Comparison of ENCODE assay signal across 8 cellular contexts in genomic region chr6:32837651-32838113, GRCh38. TPM values are rescaled to one million over a fixed set of nuclear protein-coding genes. Genes with fewer than 3 reads are reported as not detected.
DNase-seq lines count a peak whose midpoint lies in the region; ATAC-seq and TF ChIP-seq lines count a peak whose summit lies in the region.

No MANE protein-coding gene starts in this region.

- H3K36me3 ChIP-seq in iPS-20b (ENCODE audit: insufficient read depth, low read depth, low read length) (no peaks in the 10 kb centered on the region; the same call in 1 of the 2 replicates), suprapubic skin (peaks cover 31% of the 10 kb centered on the region)

- H3K9me3 Mint-ChIP-seq in activated naive CD4-positive, alpha-beta T cell treated with anti-CD3 and anti-CD28 coated beads, Interleukin-2, amount 50 U/mL, for 24 hours: peaks cover 6% of the 10 kb centered on the region
- no peaks in the 10 kb centered on the region for H3K9me3 Mint-ChIP-seq in activated T-helper 17 cell treated with anti-CD3 and anti-CD28 coated beads, Interleukin-2, amount 50 U/mL, for 72 hours

- H3K4me3 Mint-ChIP-seq in activated naive CD4-positive, alpha-beta T cell treated with anti-CD3 and anti-CD28 coated beads, Interleukin-2, amount 50 U/mL, for 24 hours: peak overlapping the region; percentile 90
- H3K4me3 Mint-ChIP-seq in activated T-helper 17 cell treated with anti-CD3 and anti-CD28 coated beads, Interleukin-2, amount 50 U/mL, for 72 hours: peak overlapping the region; percentile 95

- no peak for TF ChIP-seq CTCF in suprapubic skin (IDR thresholded peaks at IDR 0.05)

- no peaks in the 10 kb centered on the region for H3K27me3 Mint-ChIP-seq in activated naive CD4-positive, alpha-beta T cell treated with anti-CD3 and anti-CD28 coated beads, Interleukin-2, amount 50 U/mL, for 24 hours
- H3K27me3 Mint-ChIP-seq in activated T-helper 17 cell treated with anti-CD3 and anti-CD28 coated beads, Interleukin-2, amount 50 U/mL, for 72 hours: no peaks in the 10 kb centered on the region

- no peak overlapping the region for H3K27ac ChIP-seq in iPS-20b (ENCODE audit: low read length)
- peak overlapping the region; percentile 97 for H3K27ac ChIP-seq in suprapubic skin

- H3K9me3 ChIP-seq in iPS-20b (ENCODE audit: insufficient read depth, low read depth, low read length) (no peaks in the 10 kb centered on the region), suprapubic skin (no peaks in the 10 kb centered on the region)

- no peak for DNase-seq in activated naive CD4-positive, alpha-beta T cell treated with anti-CD3 and anti-CD28 coated beads, Interleukin-2, amount 50 U/mL, for 16 hours
- DNase-seq in suprapubic skin (ENCODE audit: low spot score in 2 of 2) (no peak), NCI-H446 (lab: John Stamatoyannopoulos, UW) (no peak), middle frontal gyrus (ENCODE audit: extremely low spot score, low spot score) (no peak)

- peak; percentile 10 for ATAC-seq in activated T-helper 17 cell treated with anti-CD3 and anti-CD28 coated beads, Interleukin-2, amount 50 U/mL, for 72 hours (replicated peaks)
- no peak for ATAC-seq in GM18520 (IDR thresholded peaks at IDR 0.05; ENCODE audit: unreplicated experiment)

- 32% methylated on average over 11 of the region's 12 CpGs for WGBS in suprapubic skin

- peak overlapping the region; percentile 89 for H3K27ac Mint-ChIP-seq in activated naive CD4-positive, alpha-beta T cell treated with anti-CD3 and anti-CD28 coated beads, Interleukin-2, amount 50 U/mL, for 24 hours
- peak overlapping the region; percentile 65 for H3K27ac Mint-ChIP-seq in activated T-helper 17 cell treated with anti-CD3 and anti-CD28 coated beads, Interleukin-2, amount 50 U/mL, for 72 hours

- TF ChIP-seq EP300 in suprapubic skin (IDR thresholded peaks at IDR 0.05): no peak

- peaks cover 57% of the 10 kb centered on the region for H3K36me3 Mint-ChIP-seq in activated naive CD4-positive, alpha-beta T cell treated with anti-CD3 and anti-CD28 coated beads, Interleukin-2, amount 50 U/mL, for 24 hours
- H3K36me3 Mint-ChIP-seq in activated T-helper 17 cell treated with anti-CD3 and anti-CD28 coated beads, Interleukin-2, amount 50 U/mL, for 72 hours (ENCODE audit: low read depth): peaks cover 81% of the 10 kb centered on the region

- peak overlapping the region; percentile 65; the same call in 1 of the 2 replicates for H3K9ac ChIP-seq in iPS-20b (ENCODE audit: low read depth, low read length)

- peaks cover 85% of the 10 kb centered on the region for H3K4me1 Mint-ChIP-seq in activated naive CD4-positive, alpha-beta T cell treated with anti-CD3 and anti-CD28 coated beads, Interleukin-2, amount 50 U/mL, for 24 hours
- H3K4me1 Mint-ChIP-seq in activated T-helper 17 cell treated with anti-CD3 and anti-CD28 coated beads, Interleukin-2, amount 50 U/mL, for 72 hours: peaks cover 62% of the 10 kb centered on the region

- H3K4me1 ChIP-seq in iPS-20b (ENCODE audit: insufficient read depth, low read length) (no peaks in the 10 kb centered on the region), suprapubic skin (peaks cover 23% of the 10 kb centered on the region)

- no peak for TF ChIP-seq POLR2A in suprapubic skin (IDR thresholded peaks at IDR 0.05)

- H3K4me3 ChIP-seq in iPS-20b (ENCODE audit: low read length): peak overlapping the region; percentile 78
- H3K4me3 ChIP-seq in suprapubic skin: peak overlapping the region; percentile 81

- H3K27me3 ChIP-seq in iPS-20b (ENCODE audit: insufficient read depth, low read length) (peaks cover 18% of the 10 kb centered on the region), suprapubic skin (no peaks in the 10 kb centered on the region)

RNA-seq across cellular contexts. Expression of gene TAP2, which starts 0.9 kb away (rescaled TPM):
- 100 to 1,000 TPM in 1 of 2 donors, 10 to 100 TPM in 1; 94.0 to 169 TPM for total RNA-seq in activated T-helper 17 cell treated with anti-CD3 and anti-CD28 coated beads, Interleukin-2, amount 50 U/mL, for 72 hours
- 10 to 100 TPM; 17.7 to 20.8 (median 20.1) TPM for total RNA-seq in suprapubic skin

RNA-seq across cellular contexts. Expression of gene PSMB8, which starts 6.2 kb away (rescaled TPM):
- 100 to 1,000 TPM; 286 to 344 TPM for total RNA-seq in activated T-helper 17 cell treated with anti-CD3 and anti-CD28 coated beads, Interleukin-2, amount 50 U/mL, for 72 hours
- total RNA-seq in suprapubic skin: 10 to 100 TPM; 43.6 to 62.7 (median 49.0) TPM

RNA-seq across cellular contexts. Expression of gene TAP1, which starts 15.8 kb away (rescaled TPM):
- 100 to 1,000 TPM; 302 to 387 TPM for total RNA-seq in activated T-helper 17 cell treated with anti-CD3 and anti-CD28 coated beads, Interleukin-2, amount 50 U/mL, for 72 hours
- total RNA-seq in suprapubic skin: 100 to 1,000 TPM in 2 of 4 donors, 10 to 100 TPM in 2; 90.7 to 126 (median 101) TPM

RNA-seq across cellular contexts. Expression of gene PSMB9, which starts 16.3 kb away (rescaled TPM):
- 100 to 1,000 TPM; 203 to 215 TPM for total RNA-seq in activated T-helper 17 cell treated with anti-CD3 and anti-CD28 coated beads, Interleukin-2, amount 50 U/mL, for 72 hours
- 10 to 100 TPM; 12.6 to 35.8 (median 19.1) TPM for total RNA-seq in suprapubic skin

RNA-seq across cellular contexts. Expression of gene HLA-DOB, which starts 20.9 kb away (rescaled TPM):
- total RNA-seq in activated T-helper 17 cell treated with anti-CD3 and anti-CD28 coated beads, Interleukin-2, amount 50 U/mL, for 72 hours: 1 to 10 TPM; 2.8 to 4.2 TPM
- total RNA-seq in suprapubic skin: 1 to 10 TPM; 1.6 to 5.1 (median 2.7) TPM

Comparison
In these comparisons a context has a peak if more than half of its experiments do, and no peak if none do; other contexts are left out.
1. RNA of gene TAP2, which starts 0.9 kb away (total RNA-seq): 94.0 to 169 TPM in activated T-helper 17 cell treated with anti-CD3 and anti-CD28 coated beads, Interleukin-2, amount 50 U/mL, for 72 hours; 17.7 to 20.8 TPM in suprapubic skin; every median in the first group is over 4 times any median in the second.
2. RNA of gene PSMB8, which starts 6.2 kb away (total RNA-seq): 286 to 344 TPM in activated T-helper 17 cell treated with anti-CD3 and anti-CD28 coated beads, Interleukin-2, amount 50 U/mL, for 72 hours; 43.6 to 62.7 TPM in suprapubic skin; every median in the first group is over 4 times any median in the second.